In genomic region chr2:201007584-201007998, GRCh38 we compare ENCODE assay signal across 33 cellular contexts. TPM values are rescaled to one million over a fixed set of nuclear protein-coding genes. Genes with fewer than 3 reads are reported as not detected.
DNase-seq lines count a peak whose midpoint lies in the region; ATAC-seq and TF ChIP-seq lines count a peak whose summit lies in the region.
"Had no signal": no experiment of that assay in that cellular context is flagged by ENCODE, and none has a peak within 500 bp of the region (broad histone marks: within the 10 kb centered on the region; RNA-seq: fewer than 3 reads in every experiment).

No MANE protein-coding gene starts in this region.

- POLR2A ChIA-PET in Caco-2 (lab: Charles Lee): interaction anchor here (1.0 kb wide), 1 partner anchor 44 kb away, joined by 8 read pairs; the partner anchor contains the start of gene ORC2

- H3K27me3 Mint-ChIP-seq in Caco-2 (ENCODE audit: insufficient read depth, unreplicated experiment): no peaks in the 10 kb centered on the region
- no peaks in the 10 kb centered on the region for H3K27me3 Mint-ChIP-seq in nephron progenitor cell (ENCODE audit: low read depth, poor library complexity)
- peaks cover 0 to 2% (median 0%) of the 10 kb centered on the region in 3 donors for H3K27me3 Mint-ChIP-seq in immature natural killer cell (ENCODE audit: low read depth in 3 of 3)
- H3K27me3 Mint-ChIP-seq: activated naive CD8-positive, alpha-beta T cell; naive thymus-derived CD4-positive, alpha-beta T cell had no signal

- no peak for ATAC-seq in upper lobe of left lung (ENCODE audit: low FRiP score in 2 of 2)
- no peak for ATAC-seq in GM18517 (IDR thresholded peaks at IDR 0.05; ENCODE audit: unreplicated experiment)
- ATAC-seq: CD8-positive, alpha-beta T cell; left ventricle myocardium superior; naive thymus-derived CD4-positive, alpha-beta T cell had no signal

- intact Hi-C loops in Caco-2 (cut with micrococcal nuclease; ENCODE audit: unreplicated experiment): loop anchor here (5.0 kb wide), 1 partner anchor 35 kb away; no protein-coding TSS in a partner anchor

- no peaks in the 10 kb centered on the region for H3K9me3 ChIP-seq in Caco-2
- no peaks in the 10 kb centered on the region for H3K9me3 ChIP-seq in upper lobe of left lung
- H3K9me3 ChIP-seq: BE2C, MG63, Peyer's patch, testis had no signal

- TF ChIP-seq EP300 in upper lobe of left lung (IDR thresholded peaks at IDR 0.05): no peak

- H3K27me3 ChIP-seq in Caco-2 (replicated peaks; ENCODE audit: control insufficient read depth, insufficient read depth, low read length): no peaks in the 10 kb centered on the region
- H3K27me3 ChIP-seq in upper lobe of left lung: no peaks in the 10 kb centered on the region
- H3K27me3 ChIP-seq: BE2C, MG63, Peyer's patch, testis had no signal

- WGBS in upper lobe of left lung, 2 donors: 74 to 75% methylated on average over 3 of the region's 3 CpGs

- H3K4me1 ChIP-seq in Caco-2: peaks cover 28% of the 10 kb centered on the region
- no peaks in the 10 kb centered on the region for H3K4me1 ChIP-seq in upper lobe of left lung
- H3K4me1 ChIP-seq: testis had no signal

- H3K4me1 Mint-ChIP-seq in Caco-2 (ENCODE audit: low read depth, unreplicated experiment): peaks cover 19% of the 10 kb centered on the region
- peaks cover 21% of the 10 kb centered on the region for H3K4me1 Mint-ChIP-seq in nephron progenitor cell
- no peaks in the 10 kb centered on the region for H3K4me1 Mint-ChIP-seq in immature natural killer cell
- H3K4me1 Mint-ChIP-seq: naive thymus-derived CD4-positive, alpha-beta T cell had no signal

- peak overlapping the region; percentile 75 for H3K27ac Mint-ChIP-seq in Caco-2 (ENCODE audit: unreplicated experiment)
- peak overlapping the region; percentile 61 for H3K27ac Mint-ChIP-seq in nephron progenitor cell
- no peak overlapping the region for H3K27ac Mint-ChIP-seq in immature natural killer cell
- H3K27ac Mint-ChIP-seq: activated naive CD8-positive, alpha-beta T cell; CD8-positive, alpha-beta T cell; naive thymus-derived CD4-positive, alpha-beta T cell had no signal

- peak; percentile 69 to 73 for DNase-seq in Caco-2
- DNase-seq in NCI-H69 (lab: John Stamatoyannopoulos, UW): peak; percentile 1
- peak; percentile 17 for DNase-seq in kidney tubule cell (ENCODE audit: low spot score)
- peak; percentile 13 for DNase-seq in nephron progenitor cell
- DNase-seq in inferior parietal cortex (ENCODE audit: extremely low spot score): no peak
- DNase-seq in immature natural killer cell: no peak
- DNase-seq in upper lobe of left lung: no peak
- DNase-seq: activated CD4-positive, alpha-beta T cell treated with anti-CD3 and anti-CD28 coated beads for 48 hours; activated effector memory CD4-positive, alpha-beta T cell treated with anti-CD3 and anti-CD28 coated beads, Interleukin-2, amount 50 U/mL, for 16 hours; anterior cingulate cortex; BE2C; CD8-positive, alpha-beta T cell; effector CD8-positive, alpha-beta T cell; EL; GOT3; hypothalamus; KG1; left ventricle myocardium superior; MG63; naive thymus-derived CD4-positive, alpha-beta T cell; NCI-H1930; NCI-H524 treated with DMSO at 0.1 percent for 48 hours; occipital lobe; SIG-M5; stimulated activated naive CD4-positive, alpha-beta T cell; SW 1271; testis; WERI-Rb-1 had no signal

- BruUV-seq in Caco-2 (replicated peaks; lab: Mats Ljungman, UMichigan): no TSS peak

- CTCF ChIA-PET in Caco-2 (lab: Charles Lee): interaction anchor here (0.5 to 1.2 kb wide), 3 partner anchors 51 to 95 kb away, joined by 3 to 5 read pairs (median 4); no protein-coding TSS in a partner anchor

- H3K36me3 ChIP-seq in Caco-2 (ENCODE audit: control insufficient read depth, insufficient read depth, low read length) (no peaks in the 10 kb centered on the region; the same call in 1 of the 2 replicates), upper lobe of left lung (peaks cover 0 to 60% (median 10%) of the 10 kb centered on the region in 4 donors)
- H3K36me3 ChIP-seq: WERI-Rb-1 had no signal

- TF ChIP-seq CTCF in Caco-2 (IDR thresholded peaks at IDR 0.05; ENCODE audit: insufficient read depth in 1 of 2, low read depth in 1 of 2, low read length in 1 of 2, severe bottlenecking in 1 of 2, unreplicated experiment in 1 of 2) (no peak), nephron progenitor cell (IDR thresholded peaks at IDR 0.05) (no peak), upper lobe of left lung (IDR thresholded peaks at IDR 0.05) (no peak)

- H3K27ac ChIP-seq in upper lobe of left lung: no peak overlapping the region
- H3K27ac ChIP-seq: coronary artery, testis, WERI-Rb-1 had no signal

- H3K4me3 ChIP-seq in Caco-2 (ENCODE audit: low read depth, low read length) (no peak overlapping the region), upper lobe of left lung (no peak overlapping the region)
- H3K4me3 ChIP-seq: coronary artery, MG63, Peyer's patch, smooth muscle cell, testis had no signal

- peak overlapping the region; percentile 31 for H3K4me3 Mint-ChIP-seq in Caco-2 (ENCODE audit: unreplicated experiment)
- H3K4me3 Mint-ChIP-seq in nephron progenitor cell: no peak overlapping the region
- no peak overlapping the region for H3K4me3 Mint-ChIP-seq in immature natural killer cell
- H3K4me3 Mint-ChIP-seq: activated naive CD8-positive, alpha-beta T cell; CD8-positive, alpha-beta T cell; naive thymus-derived CD4-positive, alpha-beta T cell had no signal

- no peaks in the 10 kb centered on the region for H3K9me3 Mint-ChIP-seq in Caco-2 (ENCODE audit: unreplicated experiment)
- no peaks in the 10 kb centered on the region for H3K9me3 Mint-ChIP-seq in nephron progenitor cell
- H3K9me3 Mint-ChIP-seq in immature natural killer cell: no peaks in the 10 kb centered on the region
- H3K9me3 Mint-ChIP-seq: CD8-positive, alpha-beta T cell; naive thymus-derived CD4-positive, alpha-beta T cell had no signal

- H3K36me3 Mint-ChIP-seq in Caco-2 (ENCODE audit: insufficient read depth, unreplicated experiment) (peaks cover 14% of the 10 kb centered on the region), nephron progenitor cell (ENCODE audit: low read depth) (peaks cover 43% of the 10 kb centered on the region), immature natural killer cell (peaks cover 0 to 26% (median 26%) of the 10 kb centered on the region in 3 donors)
- H3K36me3 Mint-ChIP-seq: activated naive CD8-positive, alpha-beta T cell had no signal

- TF ChIP-seq POLR2A in upper lobe of left lung (IDR thresholded peaks at IDR 0.05): no peak

RNA-seq across cellular contexts. Expression of gene ORC2, which starts 44.1 kb away (rescaled TPM):
- total RNA-seq in Caco-2 (2022) (45.5 and 47.3 TPM in 2 replicates), upper lobe of left lung (10 to 100 TPM; 14.1 to 31.4 (median 23.8) TPM)
- 10 to 100 TPM in 1 of 3 donors, 1 to 10 TPM in 2; 5.7 to 13.6 (median 9.8) TPM for polyA plus RNA-seq in immature natural killer cell

Comparison
In these comparisons a context has a peak if more than half of its experiments do, and no peak if none do; other contexts are left out.
1. DNase-seq: peak in Caco-2 (2 of 2), NCI-H69 (single experiment), kidney tubule cell (single experiment) and nephron progenitor cell (single experiment); none in inferior parietal cortex (single experiment), immature natural killer cell (0 of 3) and upper lobe of left lung (0 of 2).
2. H3K27ac Mint-ChIP-seq: peak in Caco-2 (single experiment) and nephron progenitor cell (single experiment); none in immature natural killer cell (0 of 6).